In genomic region chr3:48898383-48899234, GRCh38 we compare ENCODE assay signal across 8 cellular contexts. TPM values are rescaled to one million over a fixed set of nuclear protein-coding genes. Genes with fewer than 3 reads are reported as not detected.
DNase-seq lines count a peak whose midpoint lies in the region; ATAC-seq, FAIRE-seq and TF ChIP-seq lines count a peak whose summit lies in the region.

Gene SLC25A20, minus strand, starts transcription at chr3:48898882. Its CDS starts 88 bp downstream, at chr3:48898794.

- TF ChIP-seq POLR2A in endothelial cell of umbilical vein (IDR thresholded peaks at IDR 0.05; ENCODE audit: low read depth, low read length) = peak; percentile 31

- dilution Hi-C loops in endothelial cell of umbilical vein (cut with MboI; ENCODE audit: extremely low pct_ligation_motif_present, low sequenced_read_pairs) = no loop called here

- no peaks in the 10 kb centered on the region for H3K79me2 ChIP-seq in endothelial cell of umbilical vein (ENCODE audit: control insufficient read depth, insufficient read depth, low read length)

- H3K4me3 ChIP-seq in endothelial cell of umbilical vein (replicated peaks in 1 of 3; ENCODE audit: insufficient read depth in 1 of 3, low read depth in 1 of 3, low read length in 3 of 3) = peak within 1 kb of the TSS; percentile 33 to 50 (median 48)

- peak; percentile 91 for FAIRE-seq in endothelial cell of umbilical vein (lab: Jason Lieb, UNC)

- no TSS peak for BruUV-seq in endothelial cell of umbilical vein (replicated peaks; lab: Mats Ljungman, UMichigan)

- H3K27me3 ChIP-seq in endothelial cell of umbilical vein (ENCODE audit: control insufficient read depth in 2 of 2, insufficient read depth in 2 of 2, low read length in 2 of 2) = no peaks in the 10 kb centered on the region

- H3K9me3 ChIP-seq in endothelial cell of umbilical vein (replicated peaks; ENCODE audit: control insufficient read depth, insufficient read depth, low read length) = no peaks in the 10 kb centered on the region

- ATAC-seq in GM19328 (IDR thresholded peaks at IDR 0.05; ENCODE audit: unreplicated experiment) (peak; percentile 90), HG03469 (IDR thresholded peaks at IDR 0.05; ENCODE audit: unreplicated experiment) (peak; percentile 76)

- CTCF ChIA-PET in endothelial cell of umbilical vein (lab: Charles Lee) = interaction anchor here (0.9 to 2.1 kb wide), 5 partner anchors 9 to 159 kb away, joined by 3 to 8 read pairs (median 4); no protein-coding TSS in a partner anchor

- H2AFZ ChIP-seq in endothelial cell of umbilical vein (ENCODE audit: low read depth, low read length) = peak within 1 kb of the TSS; percentile 94

- no peaks in the 10 kb centered on the region for H3K36me3 ChIP-seq in endothelial cell of umbilical vein (ENCODE audit: control insufficient read depth in 2 of 2, extremely low read depth in 1 of 2, insufficient read depth in 2 of 2, low read length in 2 of 2)

- H3K9ac ChIP-seq in endothelial cell of umbilical vein (replicated peaks; ENCODE audit: extremely low read depth, insufficient read depth, low read length) = peak within 1 kb of the TSS; percentile 30

- peak within 1 kb of the TSS; percentile 25 for H3K27ac ChIP-seq in endothelial cell of umbilical vein (ENCODE audit: insufficient read depth, low read depth, low read length)

- intact Hi-C loops in endothelial cell of umbilical vein (cut with micrococcal nuclease) = loop anchor here (1.0 to 5.0 kb wide), 2 partner anchors 21 to 51 kb away; partner anchors contain the start of gene PRKAR2A

- H3K4me1 ChIP-seq in endothelial cell of umbilical vein (ENCODE audit: control insufficient read depth, extremely low read depth, insufficient read depth, low read length) = peaks cover 7% of the 10 kb centered on the region

- no peaks in the 10 kb centered on the region for H3K9me1 ChIP-seq in endothelial cell of umbilical vein (replicated peaks; ENCODE audit: control insufficient read depth, extremely low read depth, insufficient read depth, low read length)

- DNase-seq in CD1c-positive myeloid dendritic cell (ENCODE audit: extremely low spot score) = peak; percentile 92
- peak; percentile 80 for DNase-seq in NOMO-1 treated with dmso at 0.1 percent for 144 hours (lab: John Stamatoyannopoulos, UW; ENCODE audit: unreplicated experiment)
- peak; percentile 80 for DNase-seq in activated CD8-positive, alpha-beta memory T cell treated with anti-CD3 and anti-CD28 coated beads, Interleukin-2, amount 50 U/mL, for 24 hours (ENCODE audit: extremely low read depth)
- DNase-seq in endothelial cell of umbilical vein (ENCODE audit: low read depth, low spot score) = peak; percentile 80
- DNase-seq in midbrain (lab: John Stamatoyannopoulos, UW) = peak; percentile 82
- DNase-seq in stimulated activated CD8-positive, alpha-beta memory T cell treated with anti-CD3 and anti-CD28 coated beads, Interleukin-15, amount 100 ng/mL, for 48 hours (ENCODE audit: low read depth in 2 of 2) = peak; percentile 92 to 93

- no peak for TF ChIP-seq CTCF in endothelial cell of umbilical vein (IDR thresholded peaks at IDR 0.05; ENCODE audit: extremely low read depth in 1 of 2, insufficient read depth in 1 of 2, low read depth in 1 of 2, low read length in 2 of 2)

- no peaks in the 10 kb centered on the region for H4K20me1 ChIP-seq in endothelial cell of umbilical vein (replicated peaks; ENCODE audit: control insufficient read depth, extremely low read depth, insufficient read depth, low read length)

- peak within 1 kb of the TSS; percentile 71 for H3K4me2 ChIP-seq in endothelial cell of umbilical vein (ENCODE audit: insufficient read depth, low read length)

- POLR2A ChIA-PET in endothelial cell of umbilical vein (lab: Charles Lee) = no interaction called here

TF ChIP-seq in endothelial cell of umbilical vein, 7 proteins besides CTCF, POLR2A, EP300 and RAD21:
- TF ChIP-seq POLR2AphosphoS5 (IDR thresholded peaks at IDR 0.05; ENCODE audit: insufficient read depth, low read depth, low read length) (peak; percentile 66), MAX (IDR thresholded peaks at IDR 0.05; ENCODE audit: insufficient read depth, insufficient read length) (no peak)

RNA-seq across cellular contexts. Expression of gene SLC25A20, which starts in this region (rescaled TPM):
- 7.9 and 8.4 TPM in 2 replicates for total RNA-seq in endothelial cell of umbilical vein
- 8.6 and 11.0 TPM in 2 replicates for polyA plus RNA-seq in endothelial cell of umbilical vein
- polyA plus RNA-seq in endothelial cell of umbilical vein (2011; cell fraction: cytosol; rRNA removed) = 15.4 and 16.2 TPM in 2 replicates
- 15.3 and 16.9 TPM in 2 replicates for polyA plus RNA-seq in endothelial cell of umbilical vein (2011; cell fraction: nucleus; rRNA removed)
- polyA plus RNA-seq in endothelial cell of umbilical vein (2012) = 13.8 and 13.9 TPM in 2 replicates
- polyA minus RNA-seq in endothelial cell of umbilical vein = 7.9 and 10.5 TPM in 2 replicates
- 5.0 TPM for polyA minus RNA-seq in endothelial cell of umbilical vein (2011; cell fraction: cytosol; rRNA and poly(A)+ RNA removed)
- polyA minus RNA-seq in endothelial cell of umbilical vein (2011; cell fraction: nucleus; rRNA and poly(A)+ RNA removed) = 2.3 and 5.0 TPM in 2 replicates

Comparison
In these comparisons a context has a peak if more than half of its experiments do, and no peak if none do; other contexts are left out.
1. Peak in every context shown above with its lines: DNase-seq, ATAC-seq, H3K4me3 ChIP-seq and H3K27ac ChIP-seq.